1 cellular context compared by ENCODE assay signal in the genomic region with DNA sequence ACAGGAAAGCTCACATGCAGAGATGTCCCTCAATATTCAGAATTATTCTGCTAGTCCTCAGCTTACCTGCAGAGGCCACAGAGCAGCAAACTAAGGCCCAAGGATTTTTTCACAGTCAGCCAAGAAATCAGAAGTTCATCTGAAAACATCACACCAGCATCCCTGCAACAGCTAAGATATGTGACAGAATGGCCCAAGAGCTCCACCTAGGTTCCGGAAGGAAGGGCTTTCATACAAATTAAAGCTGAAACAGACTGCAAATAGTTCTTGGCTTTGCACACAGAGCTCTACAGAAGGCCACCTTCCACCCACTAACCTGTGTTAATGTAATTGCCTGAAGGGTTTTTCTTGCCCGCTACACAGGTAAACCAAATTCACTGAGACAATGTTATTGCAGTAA.
TF ChIP-seq lines count a peak whose summit lies in the region.

No MANE protein-coding gene starts in this region.

TF ChIP-seq in SK-N-SH treated with all-trans-retinoic acid at 6 μM for 48 hours, 23 proteins besides CTCF, POLR2A, EP300 and RAD21 (continued from another document):
- TF ChIP-seq, protein P1, sequence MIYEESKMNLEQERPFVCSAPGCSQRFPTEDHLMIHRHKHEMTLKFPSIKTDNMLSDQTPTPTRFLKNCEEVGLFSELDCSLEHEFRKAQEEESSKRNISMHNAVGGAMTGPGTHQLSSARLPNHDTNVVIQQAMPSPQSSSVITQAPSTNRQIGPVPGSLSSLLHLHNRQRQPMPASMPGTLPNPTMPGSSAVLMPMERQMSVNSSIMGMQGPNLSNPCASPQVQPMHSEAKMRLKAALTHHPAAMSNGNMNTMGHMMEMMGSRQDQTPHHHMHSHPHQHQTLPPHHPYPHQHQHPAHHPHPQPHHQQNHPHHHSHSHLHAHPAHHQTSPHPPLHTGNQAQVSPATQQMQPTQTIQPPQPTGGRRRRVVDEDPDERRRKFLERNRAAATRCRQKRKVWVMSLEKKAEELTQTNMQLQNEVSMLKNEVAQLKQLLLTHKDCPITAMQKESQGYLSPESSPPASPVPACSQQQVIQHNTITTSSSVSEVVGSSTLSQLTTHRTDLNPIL (CRISPR knock-in tag; IDR thresholded peaks at IDR 0.05; ENCODE audit: low read depth): no peak
- TF ChIP-seq, protein P2, sequence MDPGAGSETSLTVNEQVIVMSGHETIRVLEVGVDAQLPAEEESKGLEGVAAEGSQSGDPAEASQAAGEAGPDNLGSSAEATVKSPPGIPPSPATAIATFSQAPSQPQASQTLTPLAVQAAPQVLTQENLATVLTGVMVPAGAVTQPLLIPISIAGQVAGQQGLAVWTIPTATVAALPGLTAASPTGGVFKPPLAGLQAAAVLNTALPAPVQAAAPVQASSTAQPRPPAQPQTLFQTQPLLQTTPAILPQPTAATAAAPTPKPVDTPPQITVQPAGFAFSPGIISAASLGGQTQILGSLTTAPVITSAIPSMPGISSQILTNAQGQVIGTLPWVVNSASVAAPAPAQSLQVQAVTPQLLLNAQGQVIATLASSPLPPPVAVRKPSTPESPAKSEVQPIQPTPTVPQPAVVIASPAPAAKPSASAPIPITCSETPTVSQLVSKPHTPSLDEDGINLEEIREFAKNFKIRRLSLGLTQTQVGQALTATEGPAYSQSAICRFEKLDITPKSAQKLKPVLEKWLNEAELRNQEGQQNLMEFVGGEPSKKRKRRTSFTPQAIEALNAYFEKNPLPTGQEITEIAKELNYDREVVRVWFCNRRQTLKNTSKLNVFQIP (CRISPR knock-in tag; IDR thresholded peaks at IDR 0.05; ENCODE audit: borderline replicate concordance, low read depth): no peak
- TF ChIP-seq BACH2 (CRISPR knock-in tag; IDR thresholded peaks at IDR 0.05; ENCODE audit: borderline replicate concordance): no peak
